ENCODE assay signal across 8 cellular contexts in genomic region chr6:28597217-28597835, GRCh38.
DNase-seq lines count a peak whose midpoint lies in the region; ATAC-seq and TF ChIP-seq lines count a peak whose summit lies in the region.

No MANE protein-coding gene starts in this region.

- H3K4me1 ChIP-seq in HUES6 (ENCODE audit: control insufficient read depth, insufficient read depth, low read length): no peaks in the 10 kb centered on the region

- H3K36me3 ChIP-seq in HUES6 (ENCODE audit: control insufficient read depth, insufficient read depth, low read length): no peaks in the 10 kb centered on the region

- H3K27me3 ChIP-seq in HUES6 (ENCODE audit: control insufficient read depth, insufficient read depth, low read length): no peaks in the 10 kb centered on the region

- no peaks in the 10 kb centered on the region for H3K9me3 ChIP-seq in HUES6 (ENCODE audit: control insufficient read depth, insufficient read depth, low read depth, low read length)

- H3K27ac ChIP-seq in HUES6 (ENCODE audit: low read depth, low read length): no peak overlapping the region

- peak overlapping the region; percentile 88 for H3K4me3 ChIP-seq in HUES6 (ENCODE audit: low read depth, low read length)

- no peak for TF ChIP-seq CTCF in omental fat pad (IDR thresholded peaks at IDR 0.05)

- H3K9ac ChIP-seq in HUES6 (ENCODE audit: low read length): peak overlapping the region; percentile 49

- DNase-seq in DMS 273 treated with DMSO at 0.1 percent for 48 hours (lab: John Stamatoyannopoulos, UW) (peak; percentile 89), fibroblast of gingiva (ENCODE audit: low read depth) (peak; percentile 63), omental fat pad (ENCODE audit: low spot score) (no peak), left lobe of liver (ENCODE audit: low spot score) (no peak), COLO668 (lab: John Stamatoyannopoulos, UW; ENCODE audit: unreplicated experiment) (no peak)
- DNase-seq in stimulated activated CD8-positive, alpha-beta memory T cell treated with anti-CD3 and anti-CD28 coated beads, Interleukin-7, amount 100 ng/mL, for 24 hours (ENCODE audit: low read depth): peak; percentile 33

- ATAC-seq in SK-N-SH treated with all-trans-retinoic acid at 6 μM for 48 hours (peak; percentile 79), omental fat pad (ENCODE audit: low FRiP score) (no peak), left lobe of liver (no peak)

TF ChIP-seq in SK-N-SH treated with all-trans-retinoic acid at 6 μM for 48 hours, 23 proteins besides CTCF, POLR2A, EP300 and RAD21:
- TF ChIP-seq ZNF8 (CRISPR knock-in tag; IDR thresholded peaks at IDR 0.05) (peak; percentile 41; the same call in 1 of the 2 replicates), BACH2 (CRISPR knock-in tag; IDR thresholded peaks at IDR 0.05; ENCODE audit: borderline replicate concordance) (no peak)

Comparison
In these comparisons a context has a peak if more than half of its experiments do, and no peak if none do; other contexts are left out.
1. DNase-seq: peak in DMS 273 treated with DMSO at 0.1 percent for 48 hours (single experiment), fibroblast of gingiva (single experiment) and stimulated activated CD8-positive, alpha-beta memory T cell treated with anti-CD3 and anti-CD28 coated beads, Interleukin-7, amount 100 ng/mL, for 24 hours (single experiment); none in omental fat pad (single experiment), left lobe of liver (single experiment) and COLO668 (single experiment).